In the genomic region with DNA sequence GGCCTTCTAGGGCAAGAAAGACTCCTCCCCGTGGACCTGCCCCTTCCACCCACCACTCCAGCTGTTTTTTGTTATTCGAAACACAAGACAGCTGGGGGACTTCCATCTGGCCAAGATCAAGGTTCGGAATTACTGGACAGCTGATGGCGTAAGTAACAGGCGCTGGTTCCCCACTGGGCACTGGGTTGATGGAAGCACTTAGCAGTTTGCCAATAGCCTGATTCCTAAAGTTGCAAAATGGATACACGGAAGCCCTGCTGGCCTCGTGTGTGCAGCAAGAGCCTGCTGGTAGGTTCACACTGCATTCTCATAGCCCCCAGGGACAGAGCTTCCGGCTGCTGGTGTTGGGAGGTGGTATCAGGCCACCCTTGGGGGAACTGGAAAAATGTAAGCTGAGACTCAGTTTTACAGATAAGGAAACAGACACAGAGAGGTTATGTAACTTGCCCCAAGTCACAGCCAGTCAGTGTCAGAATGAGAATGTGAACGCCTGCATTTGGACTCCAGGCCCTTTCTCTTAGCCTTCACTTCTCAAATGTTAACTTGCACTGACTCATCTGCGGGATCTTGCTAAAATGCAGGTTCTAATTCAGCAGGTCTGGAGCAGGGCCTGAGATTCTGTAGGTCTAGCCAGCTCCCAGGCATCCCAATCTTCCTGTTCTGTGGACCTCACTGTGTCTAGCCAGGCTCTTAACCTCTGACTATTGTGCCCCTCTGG, we compare ENCODE assay signal across 9 cellular contexts.
DNase-seq lines count a peak whose midpoint lies in the region; ATAC-seq lines count a peak whose summit lies in the region.
"Had no signal": no experiment of that assay in that cellular context is flagged by ENCODE, and none has a peak within 500 bp of the region (broad histone marks: within the 10 kb centered on the region; RNA-seq: fewer than 3 reads in every experiment).

No MANE protein-coding gene starts in this region.

- DNase-seq in HuH-7 (ENCODE audit: low spot score) (peak; percentile 39), caudate nucleus (lab: John Stamatoyannopoulos, UW) (peak in 13 of 61 donors; percentile 22 to 72 (median 57)), left colon (peak; percentile 24 to 35), substantia nigra (lab: John Stamatoyannopoulos, UW) (peak in 4 of 49 donors; percentile 26 to 60 (median 43)), germinal center (ENCODE audit: low spot score) (no peak), NOMO-1 treated with dmso at 0.1 percent for 144 hours (lab: John Stamatoyannopoulos, UW; ENCODE audit: unreplicated experiment) (no peak)
- DNase-seq in stimulated activated CD4-positive, alpha-beta T cell treated with anti-CD3 and anti-CD28 coated beads, Interleukin-12 subunit alpha, Interleukin-12 subunit beta, amount 100 ng/mL, for 4 hours, result no peak
- DNase-seq in activated CD4-positive, CD25-positive, alpha-beta regulatory T cell treated with anti-CD3 and anti-CD28 coated beads, Interleukin-2, amount 50 U/mL, for 72 hours, result no peak
- DNase-seq: KBM-7 had no signal

- intact Hi-C loops in left colon (cut with DNase I, micrococcal nuclease), result no loop called here

- H3K27ac ChIP-seq in caudate nucleus (ENCODE audit: low read depth, low read length), result peak overlapping the region; percentile 96
- peak overlapping the region; percentile 99 for H3K27ac ChIP-seq in substantia nigra (ENCODE audit: low read depth, low read length, poor library complexity, severe bottlenecking)

- ATAC-seq in left colon, result no peak

Comparison
In these comparisons a context has a peak if more than half of its experiments do, and no peak if none do; other contexts are left out.
1. DNase-seq: peak in HuH-7 (single experiment) and left colon (2 of 2); none in stimulated activated CD4-positive, alpha-beta T cell treated with anti-CD3 and anti-CD28 coated beads, Interleukin-12 subunit alpha, Interleukin-12 subunit beta, amount 100 ng/mL, for 4 hours (single experiment), germinal center (single experiment), activated CD4-positive, CD25-positive, alpha-beta regulatory T cell treated with anti-CD3 and anti-CD28 coated beads, Interleukin-2, amount 50 U/mL, for 72 hours (single experiment) and NOMO-1 treated with dmso at 0.1 percent for 144 hours (single experiment).